ENCODE assay signal across 1 cellular context in the genomic region with DNA sequence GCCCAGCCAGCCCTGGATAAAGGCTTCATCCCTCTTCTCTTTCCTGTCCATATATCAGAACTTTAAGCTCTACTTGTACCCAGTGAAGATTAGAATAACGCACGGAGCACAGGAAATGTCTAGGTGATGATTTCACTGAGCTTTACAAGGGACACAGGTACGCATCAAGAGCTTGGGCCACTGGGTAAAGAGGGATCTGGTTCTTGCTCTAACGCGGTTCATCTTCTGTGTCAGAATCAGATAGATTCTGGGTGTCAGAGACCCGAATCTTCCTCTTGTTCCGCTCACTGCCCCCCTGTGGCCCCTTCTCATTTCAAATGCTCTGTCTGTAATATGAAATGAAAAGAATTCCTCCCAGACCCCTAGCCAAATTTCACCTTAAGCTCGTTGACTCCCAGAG.
TF ChIP-seq lines count a peak whose summit lies in the region.

No MANE protein-coding gene starts in this region.

TF ChIP-seq in endothelial cell of umbilical vein, 7 proteins besides CTCF, POLR2A, EP300 and RAD21:
- TF ChIP-seq GATA2 (IDR thresholded peaks at IDR 0.05; ENCODE audit: insufficient read depth, insufficient read length, low read depth, low read length) (no peak), EZH2 (IDR thresholded peaks at IDR 0.05; ENCODE audit: borderline replicate concordance, low read depth, low read length, severe bottlenecking) (no peak), JUN (IDR thresholded peaks at IDR 0.05; ENCODE audit: borderline replicate concordance, insufficient read depth, insufficient read length, low read depth) (no peak), FOS (IDR thresholded peaks at IDR 0.05; ENCODE audit: borderline replicate concordance, insufficient read depth, low read length) (no peak), POLR2AphosphoS5 (IDR thresholded peaks at IDR 0.05; ENCODE audit: insufficient read depth, low read depth, low read length) (no peak), MYC (IDR thresholded peaks at IDR 0.05; ENCODE audit: low read depth, low read length) (no peak)
- TF ChIP-seq, protein P1, sequence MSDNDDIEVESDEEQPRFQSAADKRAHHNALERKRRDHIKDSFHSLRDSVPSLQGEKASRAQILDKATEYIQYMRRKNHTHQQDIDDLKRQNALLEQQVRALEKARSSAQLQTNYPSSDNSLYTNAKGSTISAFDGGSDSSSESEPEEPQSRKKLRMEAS (IDR thresholded peaks at IDR 0.05; ENCODE audit: insufficient read depth, insufficient read length), result no peak
TF ChIP-seq in endothelial cell of umbilical vein: peak in this region for 0.
